20 cellular contexts compared by ENCODE assay signal in genomic region chr13:107099661-107100060, GRCh38.
DNase-seq lines count a peak whose midpoint lies in the region; ATAC-seq and TF ChIP-seq lines count a peak whose summit lies in the region.
"Had no signal": no experiment of that assay in that cellular context is flagged by ENCODE, and none has a peak within 500 bp of the region (broad histone marks: within the 10 kb centered on the region; RNA-seq: fewer than 3 reads in every experiment).

No MANE protein-coding gene starts in this region.

- BruUV-seq in PC-3 (replicated peaks; lab: Mats Ljungman, UMichigan): no TSS peak

- H3K9ac ChIP-seq in PC-3 (ENCODE audit: low read length) (no peak overlapping the region), Karpas-422 (ENCODE audit: low read length) (no peak overlapping the region)

- H3K4me1 ChIP-seq in PC-3 (ENCODE audit: insufficient read depth, low read length) (no peaks in the 10 kb centered on the region), Karpas-422 (ENCODE audit: low read length) (no peaks in the 10 kb centered on the region)
- H3K4me1 ChIP-seq: left ventricle myocardium inferior, stomach, vagina had no signal

- H2AFZ ChIP-seq in PC-3 (ENCODE audit: low read length): no peak overlapping the region
- no peak overlapping the region for H2AFZ ChIP-seq in Karpas-422 (ENCODE audit: low read length)

- no peaks in the 10 kb centered on the region for H3K9me2 ChIP-seq in PC-3 (replicated peaks; ENCODE audit: low read length)
- no peaks in the 10 kb centered on the region; the same call in 1 of the 2 replicates for H3K9me2 ChIP-seq in Karpas-422 (replicated peaks; ENCODE audit: insufficient read depth, low read length)

- in situ Hi-C loops in Caki2 (cut with HindIII; ENCODE audit: low pct_unique_long_range_greater_than_20kb, low sequenced_read_pairs): no loop called here

- H3K4me2 ChIP-seq in PC-3 (ENCODE audit: low read length): no peak overlapping the region
- H3K4me2 ChIP-seq in Karpas-422 (ENCODE audit: low read depth, low read length, poor library complexity, severe bottlenecking): no peak overlapping the region

- H3K27ac ChIP-seq in PC-3 (ENCODE audit: low read length) (no peak overlapping the region), Karpas-422 (ENCODE audit: low read length) (no peak overlapping the region)
- H3K27ac ChIP-seq: left ventricle myocardium inferior, stomach, vagina, WERI-Rb-1 had no signal

- no peaks in the 10 kb centered on the region for H3F3A ChIP-seq in PC-3 (ENCODE audit: low read length, unreplicated experiment)

- H3K9me3 ChIP-seq in PC-3 (ENCODE audit: low read length) (no peaks in the 10 kb centered on the region), Karpas-422 (ENCODE audit: low read length) (peaks cover 13% of the 10 kb centered on the region; the same call in 1 of the 2 replicates)
- H3K9me3 ChIP-seq: left ventricle myocardium inferior, stomach, vagina had no signal

- H3K36me3 ChIP-seq in PC-3 (ENCODE audit: low read depth, low read length): no peaks in the 10 kb centered on the region
- no peaks in the 10 kb centered on the region for H3K36me3 ChIP-seq in Karpas-422 (ENCODE audit: insufficient read depth, low read length)
- H3K36me3 ChIP-seq: left ventricle myocardium inferior, stomach, vagina, WERI-Rb-1 had no signal

- DNase-seq in Caki2 (ENCODE audit: low read depth) (peak; percentile 11), PC-3 (peak; percentile 28), epithelial cell of proximal tubule (ENCODE audit: low read depth) (peak; percentile 44), non-pigmented ciliary epithelial cell (ENCODE audit: low read depth) (peak; percentile 62), pons (ENCODE audit: low spot score) (no peak), NCI-H2107 (lab: John Stamatoyannopoulos, UW) (no peak), Karpas-422 (no peak)
- DNase-seq in activated CD4-positive, alpha-beta T cell treated with anti-CD3 and anti-CD28 coated beads for 1 hour: no peak
- DNase-seq: amygdala; C1 segment of cervical spinal cord; DMS79; left ventricle myocardium inferior; naive B cell; NCI-H187 treated with DMSO at 0.1 percent for 48 hours; NCI-H526 treated with DMSO at 0.1 percent for 48 hours; stimulated activated CD4-positive, alpha-beta T cell treated with anti-CD3 and anti-CD28 coated beads, Interleukin-15, amount 100 ng/mL, for 24 hours; stomach; WERI-Rb-1 had no signal

- intact Hi-C loops in PC-3 (cut with micrococcal nuclease): no loop called here

- H3K4me3 ChIP-seq in PC-3 (ENCODE audit: low read length) (no peak overlapping the region), epithelial cell of proximal tubule (ENCODE audit: low read depth, low read length) (no peak overlapping the region), Karpas-422 (ENCODE audit: low read length) (no peak overlapping the region)
- H3K4me3 ChIP-seq: left ventricle myocardium inferior, stomach, vagina had no signal

- H3K79me2 ChIP-seq in PC-3 (ENCODE audit: low read length): no peaks in the 10 kb centered on the region
- no peaks in the 10 kb centered on the region for H3K79me2 ChIP-seq in Karpas-422 (ENCODE audit: low read length)

- no peak; the same call in 1 of the 2 replicates for ATAC-seq in PC-3
- ATAC-seq: esophagus mucosa had no signal

- no peak for TF ChIP-seq CTCF in PC-3 (conservative IDR thresholded peaks at IDR 0.05; ENCODE audit: low read depth, low read length)
- TF ChIP-seq CTCF in epithelial cell of proximal tubule (conservative IDR thresholded peaks at IDR 0.05; ENCODE audit: low read depth, low read length): no peak

- H3K27me3 ChIP-seq in PC-3 (ENCODE audit: low read length) (no peaks in the 10 kb centered on the region), Karpas-422 (ENCODE audit: low read length) (no peaks in the 10 kb centered on the region)
- H3K27me3 ChIP-seq: stomach, vagina had no signal

- CTCF ChIA-PET in PC-3 (lab: Charles Lee): no interaction called here

- H4K20me1 ChIP-seq in PC-3 (ENCODE audit: low read length) (no peaks in the 10 kb centered on the region), Karpas-422 (ENCODE audit: insufficient read depth, low read depth, low read length) (no peaks in the 10 kb centered on the region)

- POLR2A ChIA-PET in PC-3 (lab: Charles Lee; ENCODE audit: unreplicated experiment): no interaction called here

Comparison
In these comparisons a context has a peak if more than half of its experiments do, and no peak if none do; other contexts are left out.
1. DNase-seq: peak in Caki2 (single experiment), PC-3 (single experiment), epithelial cell of proximal tubule (single experiment) and non-pigmented ciliary epithelial cell (single experiment); none in pons (single experiment), NCI-H2107 (single experiment), Karpas-422 (single experiment) and activated CD4-positive, alpha-beta T cell treated with anti-CD3 and anti-CD28 coated beads for 1 hour (single experiment).